ENCODE assay signal across 8 cellular contexts in genomic region chr3:62876064-62876463, GRCh38. TPM values are rescaled to one million over a fixed set of nuclear protein-coding genes. Genes with fewer than 3 reads are reported as not detected.
DNase-seq lines count a peak whose midpoint lies in the region; ATAC-seq, FAIRE-seq and TF ChIP-seq lines count a peak whose summit lies in the region.

No MANE protein-coding gene starts in this region.

- POLR2A ChIA-PET in activated CD8-positive, alpha-beta T cell treated with anti-CD3 and anti-CD28 coated beads for 36 hours (lab: Charles Lee) = no interaction called here

- no peak overlapping the region for H3K4me3 Mint-ChIP-seq in activated CD8-positive, alpha-beta T cell treated with anti-CD3 and anti-CD28 coated beads for 36 hours
- no peak overlapping the region for H3K4me3 Mint-ChIP-seq in activated CD8-positive, alpha-beta memory T cell treated with anti-CD3 and anti-CD28 coated beads, Interleukin-2, amount 10 ng/mL, durations not matched to agents 7 days and 5 days
- no peak overlapping the region for H3K4me3 Mint-ChIP-seq in stimulated activated effector memory CD8-positive, alpha-beta T cell treated with anti-CD3 and anti-CD28 coated beads, Interleukin-12 subunit alpha, Interleukin-12 subunit beta, amount 100 ng/mL, for 72 hours

- H3K4me3 ChIP-seq in iPS-11a (ENCODE audit: low read depth, low read length) = peak overlapping the region; percentile 80

- no peak for TF ChIP-seq POLR2A in GM12891 (IDR thresholded peaks at IDR 0.05; ENCODE audit: low read depth, low read length)

- H3K27ac Mint-ChIP-seq in activated CD8-positive, alpha-beta T cell treated with anti-CD3 and anti-CD28 coated beads for 36 hours = no peak overlapping the region
- H3K27ac Mint-ChIP-seq in activated CD8-positive, alpha-beta memory T cell treated with anti-CD3 and anti-CD28 coated beads, Interleukin-2, amount 10 ng/mL, durations not matched to agents 7 days and 5 days = no peak overlapping the region
- no peak overlapping the region for H3K27ac Mint-ChIP-seq in stimulated activated effector memory CD8-positive, alpha-beta T cell treated with anti-CD3 and anti-CD28 coated beads, Interleukin-12 subunit alpha, Interleukin-12 subunit beta, amount 100 ng/mL, for 72 hours

- in situ Hi-C loops in ACHN (cut with HindIII; ENCODE audit: low pct_ligation_motif_present, low pct_unique_long_range_greater_than_20kb, low sequenced_read_pairs) = no loop called here

- peaks cover 43% of the 10 kb centered on the region for H3K27me3 Mint-ChIP-seq in activated CD8-positive, alpha-beta T cell treated with anti-CD3 and anti-CD28 coated beads for 36 hours
- H3K27me3 Mint-ChIP-seq in activated CD8-positive, alpha-beta memory T cell treated with anti-CD3 and anti-CD28 coated beads, Interleukin-2, amount 10 ng/mL, durations not matched to agents 7 days and 5 days = peaks cover 39% of the 10 kb centered on the region

- no peak for TF ChIP-seq CTCF in activated CD8-positive, alpha-beta T cell treated with anti-CD3 and anti-CD28 coated beads for 36 hours (IDR thresholded peaks at IDR 0.05)

- no peak for FAIRE-seq in GM12891 (lab: Jason Lieb, UNC)

- CTCF ChIA-PET in activated CD8-positive, alpha-beta T cell treated with anti-CD3 and anti-CD28 coated beads for 36 hours (lab: Charles Lee) = no interaction called here
- CTCF ChIA-PET in activated CD8-positive, alpha-beta memory T cell treated with anti-CD3 and anti-CD28 coated beads, Interleukin-2, amount 10 ng/mL, durations not matched to agents 7 days and 5 days (lab: Charles Lee) = no interaction called here

- peaks cover 3% of the 10 kb centered on the region for H3K36me3 Mint-ChIP-seq in activated CD8-positive, alpha-beta T cell treated with anti-CD3 and anti-CD28 coated beads for 36 hours (ENCODE audit: low read depth)
- no peaks in the 10 kb centered on the region for H3K36me3 Mint-ChIP-seq in activated CD8-positive, alpha-beta memory T cell treated with anti-CD3 and anti-CD28 coated beads, Interleukin-2, amount 10 ng/mL, durations not matched to agents 7 days and 5 days
- H3K36me3 Mint-ChIP-seq in stimulated activated effector memory CD8-positive, alpha-beta T cell treated with anti-CD3 and anti-CD28 coated beads, Interleukin-12 subunit alpha, Interleukin-12 subunit beta, amount 100 ng/mL, for 72 hours = no peaks in the 10 kb centered on the region

- DNase-seq in ACHN (peak; percentile 59), HT1080 (ENCODE audit: low read depth) (peak; percentile 66), GM12891 (ENCODE audit: insufficient read length, low spot score) (no peak)
- peak; percentile 18 for DNase-seq in activated CD8-positive, alpha-beta T cell treated with anti-CD3 and anti-CD28 coated beads for 36 hours
- no peak for DNase-seq in activated CD8-positive, alpha-beta memory T cell treated with anti-CD3 and anti-CD28 coated beads, Interleukin-2, amount 10 ng/mL, durations not matched to agents 7 days and 5 days
- no peak for DNase-seq in stimulated activated effector memory CD8-positive, alpha-beta T cell treated with anti-CD3 and anti-CD28 coated beads, Interleukin-12 subunit alpha, Interleukin-12 subunit beta, amount 100 ng/mL, for 72 hours (ENCODE audit: low spot score in 2 of 2)
- no peak for DNase-seq in stimulated activated CD4-positive, alpha-beta T cell treated with anti-CD3 and anti-CD28 coated beads, Interleukin-4, amount 100 ng/mL, for 4 hours

- no peaks in the 10 kb centered on the region for H3K9me3 Mint-ChIP-seq in activated CD8-positive, alpha-beta T cell treated with anti-CD3 and anti-CD28 coated beads for 36 hours
- H3K9me3 Mint-ChIP-seq in activated CD8-positive, alpha-beta memory T cell treated with anti-CD3 and anti-CD28 coated beads, Interleukin-2, amount 10 ng/mL, durations not matched to agents 7 days and 5 days (ENCODE audit: low read depth) = no peaks in the 10 kb centered on the region
- H3K9me3 Mint-ChIP-seq in stimulated activated effector memory CD8-positive, alpha-beta T cell treated with anti-CD3 and anti-CD28 coated beads, Interleukin-12 subunit alpha, Interleukin-12 subunit beta, amount 100 ng/mL, for 72 hours = peaks cover 8% of the 10 kb centered on the region

- intact Hi-C loops in activated CD8-positive, alpha-beta T cell treated with anti-CD3 and anti-CD28 coated beads for 36 hours (cut with micrococcal nuclease) = no loop called here

- H3K4me1 Mint-ChIP-seq in activated CD8-positive, alpha-beta T cell treated with anti-CD3 and anti-CD28 coated beads for 36 hours (ENCODE audit: low read depth) = no peaks in the 10 kb centered on the region
- H3K4me1 Mint-ChIP-seq in activated CD8-positive, alpha-beta memory T cell treated with anti-CD3 and anti-CD28 coated beads, Interleukin-2, amount 10 ng/mL, durations not matched to agents 7 days and 5 days = no peaks in the 10 kb centered on the region
- no peaks in the 10 kb centered on the region for H3K4me1 Mint-ChIP-seq in stimulated activated effector memory CD8-positive, alpha-beta T cell treated with anti-CD3 and anti-CD28 coated beads, Interleukin-12 subunit alpha, Interleukin-12 subunit beta, amount 100 ng/mL, for 72 hours

- no peak for ATAC-seq in activated CD8-positive, alpha-beta T cell treated with anti-CD3 and anti-CD28 coated beads for 36 hours
- no peak for ATAC-seq in activated CD8-positive, alpha-beta memory T cell treated with anti-CD3 and anti-CD28 coated beads, Interleukin-2, amount 10 ng/mL, durations not matched to agents 7 days and 5 days
- no peak for ATAC-seq in stimulated activated effector memory CD8-positive, alpha-beta T cell treated with anti-CD3 and anti-CD28 coated beads, Interleukin-12 subunit alpha, Interleukin-12 subunit beta, amount 100 ng/mL, for 72 hours

TF ChIP-seq in GM12891, 5 proteins besides CTCF, POLR2A, EP300 and RAD21:
- TF ChIP-seq TAF1 (IDR thresholded peaks at IDR 0.05; ENCODE audit: low read depth, low read length) = no peak
- TF ChIP-seq POLR2AphosphoS5 (IDR thresholded peaks at IDR 0.05; ENCODE audit: low read depth, low read length) = no peak
TF ChIP-seq in GM12891: peak in this region for 0.

RNA-seq across cellular contexts. Expression of gene CADPS, which starts 0.8 kb away (rescaled TPM):
- 0.03 and 0.18 TPM in 2 replicates for total RNA-seq in HT1080 (2014; rRNA removed; shearing (Covaris generic))
- polyA plus RNA-seq in HT1080 (2015; cell fraction: cytosol; rRNA removed) = 0.03 TPM in 1 of 2 replicates, not detected in the other
- not detected in 2 replicates for polyA plus RNA-seq in HT1080 (2015; cell fraction: nucleus; rRNA removed)
- total RNA-seq in activated CD8-positive, alpha-beta T cell treated with anti-CD3 and anti-CD28 coated beads for 36 hours = not detected
- not detected for polyA plus RNA-seq in GM12891 (2012; ENCODE audit: low read depth, missing spikeins)
- total RNA-seq in activated CD8-positive, alpha-beta memory T cell treated with anti-CD3 and anti-CD28 coated beads, Interleukin-2, amount 10 ng/mL, durations not matched to agents 7 days and 5 days = not detected

Comparison
In these comparisons a context has a peak if more than half of its experiments do, and no peak if none do; other contexts are left out.
1. DNase-seq: peak in ACHN (single experiment), HT1080 (single experiment) and activated CD8-positive, alpha-beta T cell treated with anti-CD3 and anti-CD28 coated beads for 36 hours (single experiment); none in GM12891 (single experiment), activated CD8-positive, alpha-beta memory T cell treated with anti-CD3 and anti-CD28 coated beads, Interleukin-2, amount 10 ng/mL, durations not matched to agents 7 days and 5 days (single experiment), stimulated activated effector memory CD8-positive, alpha-beta T cell treated with anti-CD3 and anti-CD28 coated beads, Interleukin-12 subunit alpha, Interleukin-12 subunit beta, amount 100 ng/mL, for 72 hours (0 of 2) and stimulated activated CD4-positive, alpha-beta T cell treated with anti-CD3 and anti-CD28 coated beads, Interleukin-4, amount 100 ng/mL, for 4 hours (0 of 2).